ENCODE assay signal across 14 cellular contexts in the genomic region with DNA sequence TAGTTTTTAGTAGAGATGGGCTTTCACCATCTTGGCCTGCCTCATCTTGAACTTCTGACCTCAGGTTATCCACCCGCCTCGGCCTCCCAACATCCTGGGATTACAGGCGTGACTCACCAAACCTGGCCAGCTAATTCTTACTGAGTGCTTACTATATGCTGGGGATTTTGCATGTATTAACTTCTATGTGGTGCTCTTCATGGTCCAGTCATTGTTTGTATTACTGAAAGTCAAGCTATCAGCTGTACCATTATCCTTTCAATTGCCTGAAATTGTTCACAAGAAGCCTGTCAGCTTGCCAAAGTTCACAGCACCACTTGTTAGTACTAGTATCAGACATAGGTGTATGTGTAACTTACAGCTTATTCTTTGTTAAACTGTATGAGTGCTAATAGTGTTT.
DNase-seq lines count a peak whose midpoint lies in the region; ATAC-seq and TF ChIP-seq lines count a peak whose summit lies in the region.
"Had no signal": no experiment of that assay in that cellular context is flagged by ENCODE, and none has a peak within 500 bp of the region (broad histone marks: within the 10 kb centered on the region; RNA-seq: fewer than 3 reads in every experiment).

No MANE protein-coding gene starts in this region.

- DNase-seq in COR-L47 (lab: John Stamatoyannopoulos, UW), result peak; percentile 47
- peak; percentile 48 for DNase-seq in DMS53 treated with DMSO at 0.1 percent for 48 hours (lab: John Stamatoyannopoulos, UW; ENCODE audit: unreplicated experiment)
- peak; percentile 55 for DNase-seq in NCI-H69 (lab: John Stamatoyannopoulos, UW)
- DNase-seq in epithelial cell of esophagus (ENCODE audit: low read depth), result peak; percentile 76
- DNase-seq in iPS-NIHi11 (ENCODE audit: low spot score), result no peak
- DNase-seq: CD8-positive, alpha-beta T cell; KBM-7; NCI-H1417; NCI-H2029 treated with DMSO at 0.1 percent for 48 hours; NCI-H2227 treated with DMSO at 0.1 percent for 48 hours; NCI-H526; Peyer's patch had no signal

- ATAC-seq in GM21529 (IDR thresholded peaks at IDR 0.05; ENCODE audit: unreplicated experiment), result no peak
- no peak for ATAC-seq in HG03097 (IDR thresholded peaks at IDR 0.05; ENCODE audit: low FRiP score, unreplicated experiment)
- ATAC-seq: CD8-positive, alpha-beta T cell had no signal

- no peak for TF ChIP-seq CTCF in epithelial cell of esophagus (IDR thresholded peaks at IDR 0.05; ENCODE audit: insufficient read depth, low read depth, low read length, missing control alignments)

- no peak overlapping the region for H3K4me3 ChIP-seq in epithelial cell of esophagus (ENCODE audit: low read length)
- H3K4me3 ChIP-seq: Peyer's patch had no signal
